Comparison of ENCODE assay signal across 11 cellular contexts in the genomic region with DNA sequence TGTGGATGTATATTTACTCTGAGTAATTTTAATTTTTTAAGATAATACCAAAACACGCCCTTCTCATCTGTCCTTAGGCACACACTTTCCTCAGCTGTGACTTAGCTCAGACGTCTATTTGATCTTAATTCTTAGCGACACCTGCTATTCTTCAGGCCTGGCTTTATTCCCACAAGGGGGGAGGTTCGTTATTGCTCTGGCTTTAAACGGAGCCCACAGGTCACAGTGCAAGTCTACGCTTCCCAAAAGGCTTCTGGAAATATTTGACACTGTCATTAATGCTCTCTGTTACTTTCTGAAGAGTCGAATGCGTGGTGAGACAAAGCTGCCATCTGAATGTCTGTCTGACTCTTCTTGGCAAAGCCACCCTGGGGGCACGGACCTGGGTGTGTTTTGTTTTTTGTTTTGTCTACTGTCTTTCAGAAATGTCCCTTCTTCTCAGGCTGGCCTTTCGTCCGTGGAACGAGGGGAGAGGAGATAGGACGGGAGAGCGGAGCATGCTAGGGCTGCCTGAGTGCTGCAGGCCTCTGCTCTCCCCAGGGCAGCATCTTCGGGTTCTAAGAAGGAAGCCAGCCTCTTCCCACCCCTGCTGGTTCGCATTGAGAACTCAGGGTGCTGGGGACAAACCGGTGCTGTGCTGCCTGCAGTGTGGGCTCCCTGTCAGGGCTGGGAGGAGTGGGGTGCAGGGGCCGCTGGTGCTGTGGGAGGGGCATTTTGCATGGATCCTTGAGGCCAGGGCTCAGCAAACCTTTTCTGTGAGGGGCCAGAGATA.
"Had no signal": no experiment of that assay in that cellular context is flagged by ENCODE, and none has a peak within 500 bp of the region (broad histone marks: within the 10 kb centered on the region; RNA-seq: fewer than 3 reads in every experiment).

No MANE protein-coding gene starts in this region.

- H2AFZ ChIP-seq: parathyroid adenoma had no signal

- H3K27ac ChIP-seq: parathyroid adenoma had no signal

- H3K9ac ChIP-seq: parathyroid adenoma had no signal

- H3K36me3 Mint-ChIP-seq: activated naive CD4-positive, alpha-beta T cell treated with anti-CD3 and anti-CD28 coated beads, Interleukin-2, amount 10 ng/mL, durations not matched to agents 7 days and 5 days had no signal

- H3K9me3 Mint-ChIP-seq: activated CD4-positive, alpha-beta T cell treated with anti-CD3 and anti-CD28 coated beads, Interleukin-2, amount 10 ng/mL, durations not matched to agents 7 days and 5 days; activated naive CD4-positive, alpha-beta T cell treated with anti-CD3 and anti-CD28 coated beads, Interleukin-2, amount 10 ng/mL, durations not matched to agents 7 days and 5 days; activated T-helper 2 cell treated with anti-CD3 and anti-CD28 coated beads, Interferon-gamma antibody, Interleukin-2, Interleukin-4, amounts not matched to agents 10 μg/mL and 5 μg/mL and 100 μg/mL, durations not matched to agents 14 hours and 24 hours and 36 hours had no signal

- H3K4me3 ChIP-seq: lung, smooth muscle cell had no signal

- H3K4me1 ChIP-seq: parathyroid adenoma had no signal

- H3K27ac Mint-ChIP-seq: activated CD4-positive, alpha-beta T cell treated with anti-CD3 and anti-CD28 coated beads, Interleukin-2, amount 10 ng/mL, durations not matched to agents 7 days and 5 days; activated naive CD4-positive, alpha-beta T cell treated with anti-CD3 and anti-CD28 coated beads, Interleukin-2, amount 10 ng/mL, durations not matched to agents 7 days and 5 days; activated T-helper 2 cell treated with anti-CD3 and anti-CD28 coated beads, Interferon-gamma antibody, Interleukin-2, Interleukin-4, amounts not matched to agents 10 μg/mL and 5 μg/mL and 100 μg/mL, durations not matched to agents 14 hours and 24 hours and 36 hours had no signal

- H3K4me1 Mint-ChIP-seq: activated CD4-positive, alpha-beta T cell treated with anti-CD3 and anti-CD28 coated beads, Interleukin-2, amount 10 ng/mL, durations not matched to agents 7 days and 5 days; activated naive CD4-positive, alpha-beta T cell treated with anti-CD3 and anti-CD28 coated beads, Interleukin-2, amount 10 ng/mL, durations not matched to agents 7 days and 5 days had no signal

- H3K4me2 ChIP-seq: smooth muscle cell had no signal

- H3K79me2 ChIP-seq: parathyroid adenoma had no signal

- H3K4me3 Mint-ChIP-seq: activated CD4-positive, alpha-beta T cell treated with anti-CD3 and anti-CD28 coated beads, Interleukin-2, amount 10 ng/mL, durations not matched to agents 7 days and 5 days; activated naive CD4-positive, alpha-beta T cell treated with anti-CD3 and anti-CD28 coated beads, Interleukin-2, amount 10 ng/mL, durations not matched to agents 7 days and 5 days had no signal

- DNase-seq: activated CD4-positive, alpha-beta T cell treated with anti-CD3 and anti-CD28 coated beads, Interleukin-2, amount 10 ng/mL, durations not matched to agents 7 days and 5 days; activated CD4-positive, CD25-positive, alpha-beta regulatory T cell; activated naive CD4-positive, alpha-beta T cell treated with anti-CD3 and anti-CD28 coated beads, Interleukin-2, amount 10 ng/mL, durations not matched to agents 7 days and 5 days; dermis blood vessel endothelial cell; erythroblast; hippocampal formation; T-helper 2 cell had no signal
